8 cellular contexts compared by ENCODE assay signal in the genomic region with DNA sequence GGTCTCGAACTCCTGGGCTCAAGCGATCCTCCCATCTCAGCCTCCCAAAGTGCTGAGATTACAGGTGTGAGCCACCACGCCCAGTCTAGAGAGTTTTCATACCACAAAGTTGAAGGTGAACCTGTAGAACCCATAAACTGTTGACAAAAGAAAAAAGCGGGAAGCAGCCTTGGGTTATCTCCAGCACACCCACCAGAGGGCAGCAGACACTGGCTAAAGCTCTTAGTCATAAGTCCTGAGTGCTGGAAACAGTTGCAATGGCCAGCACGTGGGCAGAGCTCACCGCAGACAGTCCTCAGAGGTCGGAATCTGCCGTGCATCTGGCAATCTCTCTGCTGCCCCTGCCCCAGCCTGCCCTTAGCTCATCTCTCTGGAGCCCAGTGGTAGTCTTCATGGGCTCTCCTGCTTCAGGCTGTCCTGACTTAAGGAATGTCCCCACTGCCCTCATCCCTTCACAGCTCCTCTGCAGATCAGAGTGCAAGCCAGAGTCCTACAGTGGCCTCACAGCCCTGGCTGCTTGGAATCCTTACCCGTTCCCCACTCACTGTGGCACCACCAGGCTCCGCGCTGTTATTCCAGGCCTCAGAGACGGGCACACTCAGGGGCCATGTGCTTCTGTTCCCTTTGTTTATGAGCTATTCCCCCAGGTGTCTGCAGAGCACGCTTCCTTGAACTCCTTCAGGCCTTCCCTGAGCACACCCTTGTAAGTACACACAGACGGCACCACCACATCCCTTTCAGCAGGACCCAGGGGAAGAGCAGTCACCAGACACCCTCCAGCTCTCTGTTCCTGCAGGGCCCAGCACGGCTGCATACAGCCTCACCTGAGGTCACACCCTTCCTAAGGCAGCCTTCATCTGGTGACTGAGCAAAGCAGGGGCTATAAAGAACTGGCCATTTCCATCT. TPM values are rescaled to one million over a fixed set of nuclear protein-coding genes. Genes with fewer than 3 reads are reported as not detected.
DNase-seq lines count a peak whose midpoint lies in the region; ATAC-seq and TF ChIP-seq lines count a peak whose summit lies in the region.

No MANE protein-coding gene starts in this region.

- TF ChIP-seq CTCF in AG10803 (conservative IDR thresholded peaks at IDR 0.05; ENCODE audit: low read length) (peak; percentile 95), foreskin fibroblast (IDR thresholded peaks at IDR 0.05; ENCODE audit: low read depth, low read length) (peak; percentile 81)

- no peak overlapping the region for H3K4me3 Mint-ChIP-seq in activated T-helper 17 cell treated with anti-CD3 and anti-CD28 coated beads, Interleukin-2, amount 50 U/mL, for 72 hours

- H3K4me1 Mint-ChIP-seq in activated T-helper 17 cell treated with anti-CD3 and anti-CD28 coated beads, Interleukin-2, amount 50 U/mL, for 72 hours: peaks cover 4% of the 10 kb centered on the region

- TF ChIP-seq POLR2A in Raji (IDR thresholded peaks at IDR 0.05; ENCODE audit: insufficient read depth, low read depth, low read length): peak; percentile 51

- H3K4me3 ChIP-seq in AG10803 (ENCODE audit: low read length) (no peak overlapping the region), MG63 (no peak overlapping the region), foreskin fibroblast (ENCODE audit: low read depth in 1 of 2, low read length in 2 of 2) (no peak overlapping the region)

- no peaks in the 10 kb centered on the region for H3K9me3 Mint-ChIP-seq in activated T-helper 17 cell treated with anti-CD3 and anti-CD28 coated beads, Interleukin-2, amount 50 U/mL, for 72 hours

- no peaks in the 10 kb centered on the region for H3K27me3 Mint-ChIP-seq in activated T-helper 17 cell treated with anti-CD3 and anti-CD28 coated beads, Interleukin-2, amount 50 U/mL, for 72 hours

- no peaks in the 10 kb centered on the region for H3K36me3 ChIP-seq in MG63

- H3K27me3 ChIP-seq in MG63: no peaks in the 10 kb centered on the region

- peak; percentile 71 for ATAC-seq in GM19372 (IDR thresholded peaks at IDR 0.05; ENCODE audit: low read depth, unreplicated experiment)
- peak; percentile 98 for ATAC-seq in activated T-helper 17 cell treated with anti-CD3 and anti-CD28 coated beads, Interleukin-2, amount 50 U/mL, for 72 hours (replicated peaks)

- H3K9me3 ChIP-seq in MG63: no peaks in the 10 kb centered on the region

- no peaks in the 10 kb centered on the region for H3K36me3 Mint-ChIP-seq in activated T-helper 17 cell treated with anti-CD3 and anti-CD28 coated beads, Interleukin-2, amount 50 U/mL, for 72 hours (ENCODE audit: low read depth)

- peak; percentile 89 for DNase-seq in AG10803 (ENCODE audit: low read depth)
- DNase-seq in MG63: peak; percentile 71
- DNase-seq in foreskin fibroblast: peak; percentile 77 to 92
- DNase-seq in non-pigmented ciliary epithelial cell (ENCODE audit: low read depth): peak; percentile 77
- DNase-seq in stromal cell of bone marrow (ENCODE audit: low read depth): peak; percentile 67

- no peak overlapping the region for H3K27ac Mint-ChIP-seq in activated T-helper 17 cell treated with anti-CD3 and anti-CD28 coated beads, Interleukin-2, amount 50 U/mL, for 72 hours

RNA-seq across cellular contexts. Expression of gene ELP6, which starts 8.8 kb away (rescaled TPM):
- 20.6 and 33.2 TPM in 2 replicates for total RNA-seq in MG63 (2014; rRNA removed; shearing (Covaris generic); ENCODE audit: low replicate concordance)
- total RNA-seq in activated T-helper 17 cell treated with anti-CD3 and anti-CD28 coated beads, Interleukin-2, amount 50 U/mL, for 72 hours: 10 to 100 TPM; 38.6 to 45.8 TPM

RNA-seq across cellular contexts. Expression of gene SCAP, which starts 46.6 kb away (rescaled TPM):
- 27.8 and 51.0 TPM in 2 replicates for total RNA-seq in MG63 (2014; rRNA removed; shearing (Covaris generic); ENCODE audit: low replicate concordance)
- 10 to 100 TPM; 44.0 to 73.3 TPM for total RNA-seq in activated T-helper 17 cell treated with anti-CD3 and anti-CD28 coated beads, Interleukin-2, amount 50 U/mL, for 72 hours

RNA-seq across cellular contexts. Expression of gene CSPG5, which starts 56.3 kb away (rescaled TPM):
- 0.96 and 1.8 TPM in 2 replicates for total RNA-seq in MG63 (2014; rRNA removed; shearing (Covaris generic); ENCODE audit: low replicate concordance)
- total RNA-seq in activated T-helper 17 cell treated with anti-CD3 and anti-CD28 coated beads, Interleukin-2, amount 50 U/mL, for 72 hours: under 1 TPM; 0.79 to 0.91 TPM
